In genomic region chr3:105729662-105730061, GRCh38 we compare ENCODE assay signal across 28 cellular contexts.
A peak's percentile ranks its signal among the peaks of the same experiment; 100 is the strongest.
DNase-seq lines count a peak whose midpoint lies in the region; ATAC-seq and TF ChIP-seq lines count a peak whose summit lies in the region.
"Had no signal": no experiment of that assay in that cellular context is flagged by ENCODE, and none has a peak within 500 bp of the region (broad histone marks: within the 10 kb centered on the region; RNA-seq: fewer than 3 reads in every experiment).

No MANE protein-coding gene starts in this region.

- no peak for ATAC-seq in GM21447 (IDR thresholded peaks at IDR 0.05; ENCODE audit: unreplicated experiment)
- ATAC-seq: activated naive CD8-positive, alpha-beta T cell treated with anti-CD3 and anti-CD28 coated beads, Interleukin-2, amount 50 U/mL, for 24 hours; activated T-cell treated with anti-CD3 and anti-CD28 coated beads, Interleukin-2, amount 50 U/mL, for 4 hours; effector memory CD8-positive, alpha-beta T cell; esophagus mucosa; natural killer cell; Panc1 had no signal

- no peaks in the 10 kb centered on the region for H3K27me3 Mint-ChIP-seq in activated naive CD4-positive, alpha-beta T cell treated with anti-CD3 and anti-CD28 coated beads, Interleukin-2, amount 10 ng/mL, durations not matched to agents 7 days and 5 days
- H3K27me3 Mint-ChIP-seq: activated CD4-positive, alpha-beta T cell treated with anti-CD3 and anti-CD28 coated beads, Interleukin-2, amount 10 ng/mL, durations not matched to agents 7 days and 5 days; activated naive CD8-positive, alpha-beta T cell treated with anti-CD3 and anti-CD28 coated beads, Interleukin-2, amount 50 U/mL, for 24 hours; effector memory CD8-positive, alpha-beta T cell; IgD-negative memory B cell had no signal

- H3K4me1 Mint-ChIP-seq in activated naive CD4-positive, alpha-beta T cell treated with anti-CD3 and anti-CD28 coated beads, Interleukin-2, amount 10 ng/mL, durations not matched to agents 7 days and 5 days: peaks cover 16% of the 10 kb centered on the region

- peaks cover 67% of the 10 kb centered on the region for H3K36me3 Mint-ChIP-seq in activated naive CD4-positive, alpha-beta T cell treated with anti-CD3 and anti-CD28 coated beads, Interleukin-2, amount 10 ng/mL, durations not matched to agents 7 days and 5 days

- no peak overlapping the region for H3K27ac ChIP-seq in subcutaneous abdominal adipose tissue (ENCODE audit: low read depth, low read length)
- H3K27ac ChIP-seq: parathyroid adenoma, right atrium auricular region had no signal

- CTCF ChIA-PET in activated naive CD4-positive, alpha-beta T cell treated with anti-CD3 and anti-CD28 coated beads, Interleukin-2, amount 10 ng/mL, durations not matched to agents 7 days and 5 days (lab: Charles Lee): no interaction called here

- H3K27me3 ChIP-seq in MG63 (no peaks in the 10 kb centered on the region), subcutaneous abdominal adipose tissue (ENCODE audit: control insufficient read depth in 5 of 5, insufficient read depth in 4 of 5, low read length in 5 of 5) (no peaks in the 10 kb centered on the region)
- H3K27me3 ChIP-seq: right atrium auricular region had no signal

- no peak overlapping the region for H3K27ac Mint-ChIP-seq in activated naive CD4-positive, alpha-beta T cell treated with anti-CD3 and anti-CD28 coated beads, Interleukin-2, amount 10 ng/mL, durations not matched to agents 7 days and 5 days
- H3K27ac Mint-ChIP-seq: activated CD4-positive, alpha-beta T cell treated with anti-CD3 and anti-CD28 coated beads, Interleukin-2, amount 10 ng/mL, durations not matched to agents 7 days and 5 days; activated naive CD8-positive, alpha-beta T cell treated with anti-CD3 and anti-CD28 coated beads, Interleukin-2, amount 50 U/mL, for 24 hours; effector memory CD8-positive, alpha-beta T cell; IgD-negative memory B cell had no signal

- no peak overlapping the region for H3K4me3 Mint-ChIP-seq in activated naive CD4-positive, alpha-beta T cell treated with anti-CD3 and anti-CD28 coated beads, Interleukin-2, amount 10 ng/mL, durations not matched to agents 7 days and 5 days
- H3K4me3 Mint-ChIP-seq: activated CD4-positive, alpha-beta T cell treated with anti-CD3 and anti-CD28 coated beads, Interleukin-2, amount 10 ng/mL, durations not matched to agents 7 days and 5 days; activated naive CD8-positive, alpha-beta T cell treated with anti-CD3 and anti-CD28 coated beads, Interleukin-2, amount 50 U/mL, for 24 hours; activated T-cell treated with anti-CD3 and anti-CD28 coated beads, Interleukin-2, amount 50 U/mL, for 4 hours; effector memory CD8-positive, alpha-beta T cell; IgD-negative memory B cell; natural killer cell had no signal

- peaks cover 3% of the 10 kb centered on the region; the same call in 1 of the 2 replicates for H3K36me3 ChIP-seq in MG63
- peaks cover 0 to 3% (median 0%) of the 10 kb centered on the region in 5 donors for H3K36me3 ChIP-seq in subcutaneous abdominal adipose tissue (ENCODE audit: control insufficient read depth in 5 of 5, insufficient read depth in 5 of 5, low read length in 5 of 5)

- peaks cover 16% of the 10 kb centered on the region for H3K9me3 Mint-ChIP-seq in activated naive CD4-positive, alpha-beta T cell treated with anti-CD3 and anti-CD28 coated beads, Interleukin-2, amount 10 ng/mL, durations not matched to agents 7 days and 5 days

- peaks cover 0 to 29% (median 22%) of the 10 kb centered on the region in 5 donors for H3K4me1 ChIP-seq in subcutaneous abdominal adipose tissue (ENCODE audit: control insufficient read depth in 5 of 5, insufficient read depth in 5 of 5, low read length in 5 of 5)
- H3K4me1 ChIP-seq: parathyroid adenoma, right atrium auricular region had no signal

- H3K4me3 ChIP-seq in MG63: no peak overlapping the region
- no peak overlapping the region for H3K4me3 ChIP-seq in choroid plexus epithelial cell (ENCODE audit: low read depth, low read length)
- peak overlapping the region in 3 of 5 donors; percentile 10 to 18 (median 12) for H3K4me3 ChIP-seq in subcutaneous abdominal adipose tissue (ENCODE audit: low read depth in 1 of 5, low read length in 5 of 5)
- H3K4me3 ChIP-seq: right atrium auricular region had no signal

- no peak for TF ChIP-seq CTCF in choroid plexus epithelial cell (conservative IDR thresholded peaks at IDR 0.05; ENCODE audit: low read depth, low read length)
- TF ChIP-seq CTCF in GM10266 (IDR thresholded peaks at IDR 0.05; ENCODE audit: control insufficient read depth, insufficient read depth, low read depth, missing control alignments): no peak

- DNase-seq in MG63 (peak; percentile 9), choroid plexus epithelial cell (ENCODE audit: low read depth) (peak; percentile 73), iris pigment epithelial cell (ENCODE audit: low read depth) (peak; percentile 79), GM10266 (ENCODE audit: extremely low spot score) (no peak)
- no peak for DNase-seq in activated naive CD4-positive, alpha-beta T cell treated with anti-CD3 and anti-CD28 coated beads, Interleukin-2, amount 10 ng/mL, durations not matched to agents 7 days and 5 days
- DNase-seq: activated CD4-positive, alpha-beta T cell treated with anti-CD3 and anti-CD28 coated beads, Interleukin-2, amount 10 ng/mL, durations not matched to agents 7 days and 5 days; activated gamma-delta T cell treated with Interleukin-2 at 50 U/mL for 16 hours; activated naive CD8-positive, alpha-beta T cell treated with anti-CD3 and anti-CD28 coated beads, Interleukin-2, amount 50 U/mL, for 24 hours; activated T-cell treated with anti-CD3 and anti-CD28 coated beads, Interleukin-2, amount 50 U/mL, for 4 hours; cortex of kidney; effector memory CD8-positive, alpha-beta T cell; glutamatergic neuron; islet precursor cell; natural killer cell; NCI-H1092; NCI-H1930; NCI-H526; SHP77 treated with DMSO at 0.1 percent for 48 hours; stimulated activated CD4-positive, alpha-beta T cell treated with anti-CD3 and anti-CD28 coated beads, Interleukin-12 subunit alpha, Interleukin-12 subunit beta, amount 100 ng/mL, for 4 hours; stimulated activated CD4-positive, alpha-beta T cell treated with anti-CD3 and anti-CD28 coated beads, Interleukin-4, amount 100 ng/mL, for 1 hour; substantia nigra had no signal

- H3K9me3 ChIP-seq in MG63 (peaks cover 7% of the 10 kb centered on the region; the same call in 1 of the 2 replicates), subcutaneous abdominal adipose tissue (ENCODE audit: control insufficient read depth in 5 of 5, low read length in 5 of 5) (no peaks in the 10 kb centered on the region)

- peak overlapping the region in 1 of 5 donors; percentile 28 for H3K9ac ChIP-seq in subcutaneous abdominal adipose tissue (ENCODE audit: low read length in 5 of 5)
- H3K9ac ChIP-seq: parathyroid adenoma had no signal

Comparison
In these comparisons a context has a peak if more than half of its experiments do, and no peak if none do; other contexts are left out.
1. DNase-seq: peak in MG63 (single experiment), choroid plexus epithelial cell (single experiment) and iris pigment epithelial cell (single experiment); none in GM10266 (single experiment) and activated naive CD4-positive, alpha-beta T cell treated with anti-CD3 and anti-CD28 coated beads, Interleukin-2, amount 10 ng/mL, durations not matched to agents 7 days and 5 days (single experiment).
2. H3K4me3 ChIP-seq: peak in subcutaneous abdominal adipose tissue (3 of 5); none in MG63 (single experiment) and choroid plexus epithelial cell (single experiment).